In genomic region chr11:85810871-85811611, GRCh38 we compare ENCODE assay signal across 7 cellular contexts.
DNase-seq lines count a peak whose midpoint lies in the region; ATAC-seq lines count a peak whose summit lies in the region.

TSS of gene SYTL2 (minus strand) at chr11:85811141. CDS start at chr11:85757725, 53,416 bp downstream.

- peak; percentile 81 for ATAC-seq in GM18511 (IDR thresholded peaks at IDR 0.05; ENCODE audit: unreplicated experiment)
- peak; percentile 90 for ATAC-seq in HG02642 (IDR thresholded peaks at IDR 0.05; ENCODE audit: poor library complexity, unreplicated experiment)

- DNase-seq in NCI-H1694 (lab: John Stamatoyannopoulos, UW) (peak; percentile 3), cerebellar cortex (ENCODE audit: low spot score) (peak; percentile 36), kidney tubule cell (ENCODE audit: low spot score) (peak; percentile 81)
- DNase-seq in activated CD4-positive, alpha-beta T cell treated with anti-CD3 and anti-CD28 coated beads for 24 hours (ENCODE audit: low read depth in 2 of 2), result peak; percentile 57 to 67
- DNase-seq in stimulated activated CD4-positive, alpha-beta T cell treated with anti-CD3 and anti-CD28 coated beads, Interleukin-15, amount 100 ng/mL, for 48 hours (ENCODE audit: low read depth in 2 of 2), result peak; percentile 38 to 68

Comparison
In these comparisons a context has a peak if more than half of its experiments do, and no peak if none do; other contexts are left out.
1. Peak in every context shown above with its lines: DNase-seq and ATAC-seq.
2. DNase-seq: peak in every context shown above with its lines; median percentile 81 in kidney tubule cell; 62 in activated CD4-positive, alpha-beta T cell treated with anti-CD3 and anti-CD28 coated beads for 24 hours; 53 in stimulated activated CD4-positive, alpha-beta T cell treated with anti-CD3 and anti-CD28 coated beads, Interleukin-15, amount 100 ng/mL, for 48 hours; 36 in cerebellar cortex; 3 in NCI-H1694.